11 cellular contexts compared by ENCODE assay signal in genomic region chr2:7517122-7517487, GRCh38.
DNase-seq lines count a peak whose midpoint lies in the region; ATAC-seq and TF ChIP-seq lines count a peak whose summit lies in the region.
"Had no signal": no experiment of that assay in that cellular context is flagged by ENCODE, and none has a peak within 500 bp of the region (broad histone marks: within the 10 kb centered on the region; RNA-seq: fewer than 3 reads in every experiment).

No MANE protein-coding gene starts in this region.

- CTCF ChIA-PET in activated CD8-positive, alpha-beta T cell treated with anti-CD3 and anti-CD28 coated beads for 36 hours (lab: Charles Lee), result interaction anchor here (1.1 kb wide), 1 partner anchor 89 kb away, joined by 4 read pairs; no protein-coding TSS in a partner anchor

- intact Hi-C loops in activated CD8-positive, alpha-beta T cell treated with anti-CD3 and anti-CD28 coated beads for 36 hours (cut with micrococcal nuclease), result loop anchor here (5.0 kb wide), 2 partner anchors 45 to 65 kb away; no protein-coding TSS in a partner anchor

- H3K36me3 Mint-ChIP-seq in activated CD8-positive, alpha-beta T cell treated with anti-CD3 and anti-CD28 coated beads for 36 hours (ENCODE audit: low read depth), result peaks cover 46% of the 10 kb centered on the region
- peaks cover 2% of the 10 kb centered on the region for H3K36me3 Mint-ChIP-seq in effector memory CD8-positive, alpha-beta T cell (ENCODE audit: insufficient read depth)

- TF ChIP-seq CTCF in activated CD8-positive, alpha-beta T cell treated with anti-CD3 and anti-CD28 coated beads for 36 hours (IDR thresholded peaks at IDR 0.05), result no peak

- H3K27me3 Mint-ChIP-seq in activated CD8-positive, alpha-beta T cell treated with anti-CD3 and anti-CD28 coated beads for 36 hours, result no peaks in the 10 kb centered on the region
- no peaks in the 10 kb centered on the region for H3K27me3 Mint-ChIP-seq in effector memory CD8-positive, alpha-beta T cell

- H3K27ac Mint-ChIP-seq in activated CD8-positive, alpha-beta T cell treated with anti-CD3 and anti-CD28 coated beads for 36 hours, result peak overlapping the region; percentile 92
- peak overlapping the region in 1 of 2 donors; percentile 83 for H3K27ac Mint-ChIP-seq in effector memory CD8-positive, alpha-beta T cell

- peak overlapping the region; percentile 30 for H3K4me3 Mint-ChIP-seq in activated CD8-positive, alpha-beta T cell treated with anti-CD3 and anti-CD28 coated beads for 36 hours
- peak overlapping the region; percentile 59 to 76 for H3K4me3 Mint-ChIP-seq in effector memory CD8-positive, alpha-beta T cell

- DNase-seq in stimulated activated CD4-positive, alpha-beta T cell treated with anti-CD3 and anti-CD28 coated beads, TNF-alpha, amount 100 ng/mL, for 48 hours (ENCODE audit: low read depth in 3 of 3), result peak in 2 of 3 donors; percentile 8 to 21
- no peak for DNase-seq in stimulated activated CD4-positive, alpha-beta T cell treated with anti-CD3 and anti-CD28 coated beads, Interleukin-12 subunit alpha, Interleukin-12 subunit beta, amount 100 ng/mL, for 4 hours
- DNase-seq in activated CD8-positive, alpha-beta T cell treated with anti-CD3 and anti-CD28 coated beads for 36 hours, result peak; percentile 69
- DNase-seq in effector memory CD8-positive, alpha-beta T cell, result peak; percentile 7 to 26 (median 7)
- no peak for DNase-seq in activated effector memory CD4-positive, alpha-beta T cell treated with anti-CD3 and anti-CD28 coated beads, Interleukin-2, amount 50 U/mL, for 16 hours
- DNase-seq in islet precursor cell (no peak), GM19240 (ENCODE audit: insufficient read length, low spot score) (no peak)
- DNase-seq: AML-193, EL, GOT3 had no signal

- ATAC-seq in activated CD8-positive, alpha-beta T cell treated with anti-CD3 and anti-CD28 coated beads for 36 hours, result peak; percentile 88
- ATAC-seq in effector memory CD8-positive, alpha-beta T cell (replicated peaks), result peak; percentile 97
- no peak for ATAC-seq in HG03108 (IDR thresholded peaks at IDR 0.05; ENCODE audit: unreplicated experiment)

- peaks cover 76% of the 10 kb centered on the region for H3K4me1 Mint-ChIP-seq in activated CD8-positive, alpha-beta T cell treated with anti-CD3 and anti-CD28 coated beads for 36 hours (ENCODE audit: low read depth)
- H3K4me1 Mint-ChIP-seq in effector memory CD8-positive, alpha-beta T cell (ENCODE audit: low read depth in 2 of 2), result peaks cover 10 to 28% of the 10 kb centered on the region in 2 donors

- peaks cover 20% of the 10 kb centered on the region for H3K9me3 Mint-ChIP-seq in activated CD8-positive, alpha-beta T cell treated with anti-CD3 and anti-CD28 coated beads for 36 hours
- H3K9me3 Mint-ChIP-seq in effector memory CD8-positive, alpha-beta T cell, result no peaks in the 10 kb centered on the region

- POLR2A ChIA-PET in activated CD8-positive, alpha-beta T cell treated with anti-CD3 and anti-CD28 coated beads for 36 hours (lab: Charles Lee), result interaction anchor here (0.8 to 1.3 kb wide), 4 partner anchors 13 to 209 kb away, joined by 3 to 4 read pairs (median 3); no protein-coding TSS in a partner anchor

Comparison
In these comparisons a context has a peak if more than half of its experiments do, and no peak if none do; other contexts are left out.
1. DNase-seq: peak in stimulated activated CD4-positive, alpha-beta T cell treated with anti-CD3 and anti-CD28 coated beads, TNF-alpha, amount 100 ng/mL, for 48 hours (2 of 3), activated CD8-positive, alpha-beta T cell treated with anti-CD3 and anti-CD28 coated beads for 36 hours (single experiment) and effector memory CD8-positive, alpha-beta T cell (3 of 3); none in stimulated activated CD4-positive, alpha-beta T cell treated with anti-CD3 and anti-CD28 coated beads, Interleukin-12 subunit alpha, Interleukin-12 subunit beta, amount 100 ng/mL, for 4 hours (single experiment), activated effector memory CD4-positive, alpha-beta T cell treated with anti-CD3 and anti-CD28 coated beads, Interleukin-2, amount 50 U/mL, for 16 hours (single experiment), islet precursor cell (single experiment) and GM19240 (single experiment).